17 cellular contexts compared by ENCODE assay signal in the genomic region with DNA sequence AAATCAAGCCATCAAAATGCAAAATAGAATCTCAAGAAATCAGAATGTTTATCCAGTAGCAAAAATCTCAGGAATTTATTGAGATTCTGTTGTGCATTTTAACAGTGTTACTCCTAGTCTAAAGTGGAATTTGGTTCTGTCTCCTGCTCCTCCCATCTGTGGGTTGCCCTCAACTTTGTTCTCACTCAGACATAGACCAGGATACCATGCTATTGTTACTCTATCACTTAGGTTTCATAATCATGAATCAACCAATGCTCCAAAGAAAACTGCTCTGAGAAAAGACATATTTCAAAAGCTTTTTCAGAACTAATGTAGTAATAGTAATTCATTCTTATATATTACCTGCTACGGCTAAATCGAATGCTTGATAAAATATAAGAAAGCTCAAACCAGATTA.
"Had no signal": no experiment of that assay in that cellular context is flagged by ENCODE, and none has a peak within 500 bp of the region (broad histone marks: within the 10 kb centered on the region; RNA-seq: fewer than 3 reads in every experiment).

No MANE protein-coding gene starts in this region.

- H3K9ac ChIP-seq: neural progenitor cell had no signal

- H3K4me1 Mint-ChIP-seq: activated naive CD4-positive, alpha-beta T cell treated with anti-CD3 and anti-CD28 coated beads, Interleukin-2, amount 10 ng/mL, durations not matched to agents 7 days and 5 days; neural progenitor cell; T-helper 17 cell had no signal

- H3K4me3 Mint-ChIP-seq: activated naive CD4-positive, alpha-beta T cell treated with anti-CD3 and anti-CD28 coated beads, Interleukin-2, amount 10 ng/mL, durations not matched to agents 7 days and 5 days; brain; neural progenitor cell; T-helper 17 cell had no signal

- H3K27ac Mint-ChIP-seq: activated naive CD4-positive, alpha-beta T cell treated with anti-CD3 and anti-CD28 coated beads, Interleukin-2, amount 10 ng/mL, durations not matched to agents 7 days and 5 days; activated T-helper 2 cell treated with anti-CD3 and anti-CD28 coated beads, Interferon-gamma antibody, Interleukin-2, Interleukin-4, amounts not matched to agents 10 μg/mL and 5 μg/mL and 100 μg/mL, durations not matched to agents 14 hours and 24 hours and 36 hours; brain; neural progenitor cell; T-helper 17 cell had no signal

- H3K9me3 Mint-ChIP-seq: activated naive CD4-positive, alpha-beta T cell treated with anti-CD3 and anti-CD28 coated beads, Interleukin-2, amount 10 ng/mL, durations not matched to agents 7 days and 5 days; activated T-helper 2 cell treated with anti-CD3 and anti-CD28 coated beads, Interferon-gamma antibody, Interleukin-2, Interleukin-4, amounts not matched to agents 10 μg/mL and 5 μg/mL and 100 μg/mL, durations not matched to agents 14 hours and 24 hours and 36 hours; neural progenitor cell had no signal

- H3K27me3 ChIP-seq: adrenal gland, heart right ventricle, neural progenitor cell, thyroid gland had no signal

- H3K4me1 ChIP-seq: neural progenitor cell had no signal

- DNase-seq: activated CD4-positive, alpha-beta T cell treated with anti-CD3 and anti-CD28 coated beads, Interleukin-2, amount 50 U/mL, for 1 hour; activated CD4-positive, CD25-positive, alpha-beta regulatory T cell; activated naive CD4-positive, alpha-beta T cell treated with anti-CD3 and anti-CD28 coated beads, Interleukin-2, amount 10 ng/mL, durations not matched to agents 7 days and 5 days; activated T-cell treated with anti-CD3 and anti-CD28 coated beads for 4 hours; adrenal gland; cerebellar nuclear complex; foreskin melanocyte; heart right ventricle; left ventricle myocardium superior; small intestine; T-helper 17 cell; thyroid gland had no signal

- H3K27ac ChIP-seq: adrenal gland, heart right ventricle, neural progenitor cell had no signal

- H3K36me3 ChIP-seq: adrenal gland, neural progenitor cell, thyroid gland had no signal

- FAIRE-seq: small intestine, TTC549, urothelium cell line had no signal

- H3K27me3 Mint-ChIP-seq: activated naive CD4-positive, alpha-beta T cell treated with anti-CD3 and anti-CD28 coated beads, Interleukin-2, amount 10 ng/mL, durations not matched to agents 7 days and 5 days; brain; T-helper 17 cell had no signal

- H3K36me3 Mint-ChIP-seq: activated naive CD4-positive, alpha-beta T cell treated with anti-CD3 and anti-CD28 coated beads, Interleukin-2, amount 10 ng/mL, durations not matched to agents 7 days and 5 days; brain; neural progenitor cell had no signal

- H3K9me3 ChIP-seq: adrenal gland, heart right ventricle, thyroid gland had no signal

- H3K4me2 ChIP-seq: neural progenitor cell had no signal

- H3K4me3 ChIP-seq: adrenal gland, heart right ventricle, neural progenitor cell, thyroid gland had no signal
